Comparison of ENCODE assay signal across 19 cellular contexts in genomic region chr4:68718447-68719074, GRCh38. TPM values are rescaled to one million over a fixed set of nuclear protein-coding genes. Genes with fewer than 3 reads are reported as not detected.
DNase-seq lines count a peak whose midpoint lies in the region; ATAC-seq, FAIRE-seq and TF ChIP-seq lines count a peak whose summit lies in the region.
"Had no signal": no experiment of that assay in that cellular context is flagged by ENCODE, and none has a peak within 500 bp of the region (broad histone marks: within the 10 kb centered on the region; RNA-seq: fewer than 3 reads in every experiment).

No MANE protein-coding gene starts in this region.

- TF ChIP-seq POLR2A in GM12878 (IDR thresholded peaks at IDR 0.05; ENCODE audit: low read depth, low read length): no peak

- H3K27me3 ChIP-seq in GM12878 (replicated peaks in 1 of 2; ENCODE audit: control insufficient read depth in 2 of 2, insufficient read depth in 2 of 2, low read length in 1 of 2) (no peaks in the 10 kb centered on the region), A673 (replicated peaks; ENCODE audit: insufficient read depth, low read depth, low read length, poor library complexity) (no peaks in the 10 kb centered on the region)
- H3K27me3 ChIP-seq: Peyer's patch had no signal

- RAD21 ChIA-PET in GM12878 (lab: Charles Lee; ENCODE audit: unreplicated experiment): interaction anchor here (0.9 to 1.4 kb wide), 2 partner anchors 15 to 339 kb away, joined by 3 to 6 read pairs; no protein-coding TSS in a partner anchor

- WGBS in GM12878 (ENCODE audit: insufficient coverage, insufficient replicate concordance, low lambda C conversion rate, missing lambda C conversion rate): 34% methylated on average over 3 of the region's 3 CpGs

- ATAC-seq in GM18909 (IDR thresholded peaks at IDR 0.05; ENCODE audit: poor library complexity, unreplicated experiment) (peak; percentile 47), HG03064 (IDR thresholded peaks at IDR 0.05; ENCODE audit: low read depth, unreplicated experiment) (peak; percentile 52), GM12878 (peak; percentile 88), HG03520 (IDR thresholded peaks at IDR 0.05; ENCODE audit: unreplicated experiment) (no peak)
- ATAC-seq: CD8-positive, alpha-beta T cell; T-helper 17 cell had no signal

- no peak for TF ChIP-seq RAD21 in GM12878 (IDR thresholded peaks at IDR 0.05; ENCODE audit: insufficient read depth, low read depth, low read length)

- TF ChIP-seq CTCF in GM12878 (IDR thresholded peaks at IDR 0.05 in 2 of 3, conservative IDR thresholded peaks at IDR 0.05 in 1 of 3; ENCODE audit: control insufficient read depth in 2 of 3, extremely low read depth in 1 of 3, insufficient read depth in 1 of 3, low read depth in 3 of 3, low read length in 3 of 3) (no peak), A673 (conservative IDR thresholded peaks at IDR 0.05; ENCODE audit: low read depth, low read length) (no peak)

- SMC1A ChIA-PET in GM12878 (lab: Charles Lee; ENCODE audit: uncharacterized antibody, unreplicated experiment): interaction anchor here (0.6 to 1.2 kb wide), 4 partner anchors 24 to 426 kb away, joined by 3 to 4 read pairs (median 3); no protein-coding TSS in a partner anchor

- H2AFZ ChIP-seq in GM12878 (ENCODE audit: control insufficient read depth, low read depth, low read length): no peak overlapping the region

- intact Hi-C loops in GM12878 (cut with micrococcal nuclease; ENCODE audit: unreplicated experiment) (no loop called here), A673 (cut with micrococcal nuclease; ENCODE audit: unreplicated experiment) (no loop called here)

- H3K36me3 ChIP-seq in GM12878 (ENCODE audit: control insufficient read depth in 2 of 2, insufficient read depth in 2 of 2, low read length in 1 of 2) (no peaks in the 10 kb centered on the region), A673 (ENCODE audit: insufficient read depth, low read length, poor library complexity, severe bottlenecking) (no peaks in the 10 kb centered on the region)
- H3K36me3 ChIP-seq: Peyer's patch had no signal

- in situ Hi-C loops in GM12878 (cut with MboI): no loop called here

- H4K20me1 ChIP-seq in GM12878 (ENCODE audit: control insufficient read depth, insufficient read depth): no peaks in the 10 kb centered on the region

- no peak for FAIRE-seq in GM12878 (lab: Jason Lieb, UNC)

- no peak for DNase-seq in GM12878 (ENCODE audit: low read depth, low spot score)
- DNase-seq in stimulated activated CD8-positive, alpha-beta memory T cell treated with anti-CD3 and anti-CD28 coated beads, Interleukin-4, amount 100 ng/mL, for 48 hours: no peak
- DNase-seq in A673 (ENCODE audit: low spot score): no peak
- no peak for DNase-seq in activated naive CD4-positive, alpha-beta T cell treated with Interleukin-2 at 50 U/mL for 16 hours
- DNase-seq: CD8-positive, alpha-beta T cell; DMS 273 treated with DMSO at 0.1 percent for 48 hours; HCEC 1CT; NCI-H1417; NCI-H2029 treated with DMSO at 0.1 percent for 48 hours; NCI-H510A treated with DMSO at 0.1 percent for 48 hours; Peyer's patch; SHP77 treated with DMSO at 0.1 percent for 48 hours; T-helper 17 cell had no signal

- H3K4me3 ChIP-seq in GM12878 (no peak overlapping the region), A673 (ENCODE audit: low read depth, low read length, poor library complexity, severe bottlenecking) (no peak overlapping the region)
- H3K4me3 ChIP-seq: Peyer's patch had no signal

- no peaks in the 10 kb centered on the region for H3K79me2 ChIP-seq in GM12878 (ENCODE audit: control insufficient read depth, insufficient read depth, low read length)

- no TSS peak for BruUV-seq in GM12878 (replicated peaks; lab: Mats Ljungman, UMichigan)
- BruUV-seq in A673 (replicated peaks; lab: Mats Ljungman, UMichigan): no TSS peak

- POLR2A ChIA-PET in GM12878 (lab: Charles Lee) (interaction anchor here (0.8 kb wide), 1 partner anchor 14 kb away, joined by 3 read pairs; no protein-coding TSS in a partner anchor), A673 (lab: Charles Lee; ENCODE audit: low non-redundant PET) (no interaction called here)

- no peak overlapping the region for H3K4me2 ChIP-seq in GM12878 (ENCODE audit: control insufficient read depth, insufficient read depth)

- no peak overlapping the region for H3K9ac ChIP-seq in GM12878 (ENCODE audit: control insufficient read depth, insufficient read depth, low read length)

- H3K4me1 ChIP-seq in GM12878 (ENCODE audit: control insufficient read depth, insufficient read depth, low read length) (no peaks in the 10 kb centered on the region), A673 (ENCODE audit: insufficient read depth, low read length, poor library complexity, severe bottlenecking) (no peaks in the 10 kb centered on the region)
- H3K4me1 ChIP-seq: Peyer's patch had no signal

- CTCF ChIA-PET in GM12878 (lab: Yijun Ruan, JAX): interaction anchor here (0.6 to 0.7 kb wide), 3 partner anchors 18 to 1794 kb away, joined by 3 read pairs; no protein-coding TSS in a partner anchor
- CTCF ChIA-PET in A673 (lab: Charles Lee): no interaction called here

- H3K27ac ChIP-seq in GM12878 (ENCODE audit: control insufficient read depth, insufficient read depth) (no peak overlapping the region), A673 (ENCODE audit: low read depth, low read length, poor library complexity, severe bottlenecking) (no peak overlapping the region)
- H3K27ac ChIP-seq: Peyer's patch had no signal

- H3K9me3 ChIP-seq in GM12878 (replicated peaks; ENCODE audit: control insufficient read depth, insufficient read depth, low read length) (no peaks in the 10 kb centered on the region; the same call in 2 of the 3 replicates), A673 (ENCODE audit: low read depth, low read length, poor library complexity, severe bottlenecking) (no peaks in the 10 kb centered on the region)
- H3K9me3 ChIP-seq: Peyer's patch had no signal

- no peak for TF ChIP-seq EP300 in GM12878 (IDR thresholded peaks at IDR 0.05; ENCODE audit: borderline replicate concordance in 1 of 2, control insufficient read depth in 1 of 2, low read depth in 2 of 2, low read length in 2 of 2)

TF ChIP-seq in GM12878, 131 proteins besides CTCF, POLR2A, EP300 and RAD21 (continues in another document):
- no peak for TF ChIP-seq ZSCAN29 (IDR thresholded peaks at IDR 0.05)
- no peak for TF ChIP-seq PAX8 (IDR thresholded peaks at IDR 0.05)
- no peak for TF ChIP-seq CHD1 (IDR thresholded peaks at IDR 0.05; ENCODE audit: low read depth, low read length)
- no peak for TF ChIP-seq NFXL1 (IDR thresholded peaks at IDR 0.05; ENCODE audit: borderline replicate concordance)
- no peak for TF ChIP-seq NR2F1 (conservative IDR thresholded peaks at IDR 0.05)
- TF ChIP-seq SPI1 (IDR thresholded peaks at IDR 0.05; ENCODE audit: borderline replicate concordance, insufficient read depth, low read depth, low read length): no peak
- TF ChIP-seq PRDM15 (CRISPR knock-in tag; IDR thresholded peaks at IDR 0.05): no peak
- no peak for TF ChIP-seq ZNF207 (IDR thresholded peaks at IDR 0.05; ENCODE audit: borderline replicate concordance)

RNA-seq across cellular contexts. Expression of gene UGT2B15, which starts 48.1 kb away (rescaled TPM):
- not detected in 2 replicates for total RNA-seq in GM12878 (2013; cell fraction: nucleolus; rRNA removed)
- total RNA-seq in GM12878 (2014; rRNA removed) (not detected in 2 replicates), GM12878 (2014; rRNA removed; fragmentation: Illumina TruSeq; extraction: Trizol) (not detected in 2 replicates), GM12878 (2021) (0.27 TPM in 1 of 2 replicates, not detected in the other), A673 (2021) (not detected in 2 replicates)
- not detected for polyA plus RNA-seq in GM12878 (2011; ENCODE audit: low read depth)
- polyA plus RNA-seq in GM12878 (2011; rRNA removed) (not detected in 2 replicates), GM12878 (2014; fragmentation: Illumina TruSeq; extraction: Trizol) (not detected in 2 replicates), GM12878 (2014; fragmentation: Nextera tagmentation; extraction: Ambion mirVana) (not detected), GM12878 (2014; rRNA removed) (not detected in 2 replicates), GM12878 (2016; fragmentation: Nextera tagmentation; extraction: Ambion mirVana) (not detected)
- polyA plus RNA-seq in GM12878 (2011; cell fraction: cytosol; rRNA removed): not detected in 2 replicates
- not detected in 2 replicates for polyA plus RNA-seq in GM12878 (2011; cell fraction: nucleus; rRNA removed)
- polyA plus RNA-seq in GM12878 (2012): not detected in 2 replicates
- not detected in 2 replicates for polyA minus RNA-seq in GM12878 (2011; rRNA and poly(A)+ RNA removed)
- not detected in 2 replicates for polyA minus RNA-seq in GM12878 (2011; cell fraction: cytosol; rRNA and poly(A)+ RNA removed)
- not detected in 2 replicates for polyA minus RNA-seq in GM12878 (2011; cell fraction: nucleus; rRNA and poly(A)+ RNA removed)
- total RNA-seq: CD8-positive, alpha-beta T cell; Daoy; HT1080; T-helper 17 cell had no signal
- polyA plus RNA-seq: BJ had no signal
